23 cellular contexts compared by ENCODE assay signal in the genomic region with DNA sequence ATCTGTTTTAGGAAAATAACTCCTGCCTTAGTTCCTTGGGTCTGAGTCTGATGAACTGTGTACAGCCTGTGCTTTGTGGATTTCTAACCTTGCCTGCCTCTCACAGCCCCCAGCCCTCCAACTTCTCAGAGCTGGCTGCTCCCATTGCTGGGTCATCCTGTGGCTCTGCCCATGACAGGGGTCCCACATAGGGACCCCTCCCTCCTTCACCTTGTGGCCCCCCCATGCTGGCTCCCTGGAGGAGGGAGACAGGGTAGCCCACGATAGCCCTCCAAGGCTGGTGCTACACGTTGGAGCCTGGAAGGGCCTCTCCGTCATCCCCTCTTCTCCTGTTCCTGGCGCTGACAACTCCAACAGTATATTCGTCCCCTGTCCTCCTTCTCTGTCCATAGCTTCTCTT. TPM values are rescaled to one million over a fixed set of nuclear protein-coding genes. Genes with fewer than 3 reads are reported as not detected.
DNase-seq lines count a peak whose midpoint lies in the region; ATAC-seq and TF ChIP-seq lines count a peak whose summit lies in the region.
"Had no signal": no experiment of that assay in that cellular context is flagged by ENCODE, and none has a peak within 500 bp of the region (broad histone marks: within the 10 kb centered on the region; RNA-seq: fewer than 3 reads in every experiment).

No MANE protein-coding gene starts in this region.

- peak overlapping the region; percentile 49 for H2AK5ac ChIP-seq in trophoblast cell (ENCODE audit: low read length)

- peaks cover 55% of the 10 kb centered on the region for H3K27me3 Mint-ChIP-seq in CD4-positive, alpha-beta T cell

- H3K36me3 Mint-ChIP-seq in CD4-positive, alpha-beta T cell (ENCODE audit: low read depth): no peaks in the 10 kb centered on the region

- DNase-seq in CD4-positive, alpha-beta T cell: no peak
- DNase-seq in trophoblast cell (no peak), tibial artery (peak; percentile 15 to 46), NCI-H82 (lab: John Stamatoyannopoulos, UW) (no peak)
- no peak for DNase-seq in stimulated activated CD4-positive, alpha-beta T cell treated with anti-CD3 and anti-CD28 coated beads, Interleukin-4, amount 100 ng/mL, for 24 hours
- DNase-seq: 8988T; Calu3; CD8-positive, alpha-beta memory T cell; DMS153; KG1; NCI-H1092; NCI-H1436 treated with DMSO at 0.1 percent for 48 hours; NCI-H1930; NCI-H2227 treated with DMSO at 0.1 percent for 48 hours; NCI-H510A treated with DMSO at 0.1 percent for 48 hours; NCI-H748 treated with DMSO at 0.1 percent for 48 hours; NK-92 treated with Interleukin-12 subunit alpha and Interleukin-12 subunit beta, amount 100 ng/mL, for 24 hours; SIG-M5 had no signal

- peaks cover 5% of the 10 kb centered on the region for H3K79me2 ChIP-seq in trophoblast cell (ENCODE audit: control insufficient read depth, insufficient read depth, low read length, poor library complexity)

- peak overlapping the region; percentile 54 for H3K4me3 Mint-ChIP-seq in CD4-positive, alpha-beta T cell

- no peak overlapping the region for H3K4me3 ChIP-seq in muscle layer of colon (ENCODE audit: low read depth in 1 of 2, low read length in 2 of 2)
- no peak overlapping the region for H3K4me3 ChIP-seq in trophoblast cell (ENCODE audit: low read depth, low read length)
- no peak overlapping the region for H3K4me3 ChIP-seq in tibial artery
- H3K4me3 ChIP-seq: BLaER1 treated with 17β-estradiol and CSF1 and Interleukin-3, amounts not matched to agents 10 nM and 100 nM had no signal

- no peaks in the 10 kb centered on the region for H3K9me3 ChIP-seq in CD4-positive, alpha-beta T cell (ENCODE audit: control insufficient read depth, low read length)
- H3K9me3 ChIP-seq in muscle layer of colon (ENCODE audit: low read length): no peaks in the 10 kb centered on the region
- H3K9me3 ChIP-seq in trophoblast cell (ENCODE audit: insufficient read depth, low read depth, low read length): no peaks in the 10 kb centered on the region
- H3K9me3 ChIP-seq in tibial artery: no peaks in the 10 kb centered on the region
- H3K9me3 ChIP-seq: BLaER1 treated with 17β-estradiol and CSF1 and Interleukin-3, amounts not matched to agents 10 nM and 100 nM had no signal

- CTCF ChIA-PET in CD4-positive, alpha-beta T cell (lab: Charles Lee): no interaction called here

- peak overlapping the region; percentile 53 for H2BK12ac ChIP-seq in trophoblast cell (ENCODE audit: low read length)

- no peak overlapping the region for H4K12ac ChIP-seq in trophoblast cell (ENCODE audit: low read depth, low read length)

- WGBS in trophoblast cell (ENCODE audit: extremely low coverage, insufficient coverage, insufficient read length): no CpG with 5 or more reads among the region's 5 CpGs

- H3K27me3 ChIP-seq in CD4-positive, alpha-beta T cell (ENCODE audit: control insufficient read depth, insufficient read depth, low read length): peaks cover 37% of the 10 kb centered on the region
- H3K27me3 ChIP-seq in muscle layer of colon (ENCODE audit: control insufficient read depth in 1 of 2, insufficient read depth in 2 of 2, low read length in 2 of 2): peaks cover 6 to 12% of the 10 kb centered on the region in 2 donors
- no peaks in the 10 kb centered on the region for H3K27me3 ChIP-seq in trophoblast cell (ENCODE audit: insufficient read depth, low read length)
- H3K27me3 ChIP-seq in tibial artery: peaks cover 0 to 53% of the 10 kb centered on the region in 2 donors

- no peak overlapping the region for H2BK120ac ChIP-seq in trophoblast cell (ENCODE audit: insufficient read depth, low read length, poor library complexity)

- no peak overlapping the region for H3K4me2 ChIP-seq in trophoblast cell (ENCODE audit: low read length)

- no peak overlapping the region for H3K9ac ChIP-seq in muscle layer of colon (ENCODE audit: low read length)
- H3K9ac ChIP-seq in trophoblast cell (ENCODE audit: low read length): no peak overlapping the region
- H3K9ac ChIP-seq: BLaER1 treated with 17β-estradiol and CSF1 and Interleukin-3, amounts not matched to agents 10 nM and 100 nM had no signal

- ATAC-seq in CD4-positive, alpha-beta T cell (ENCODE audit: poor library complexity): no peak
- no peak for ATAC-seq in GM19023 (IDR thresholded peaks at IDR 0.05; ENCODE audit: unreplicated experiment)
- ATAC-seq: HCT116, Panc1 had no signal

- POLR2A ChIA-PET in CD4-positive, alpha-beta T cell (lab: Charles Lee): no interaction called here

- H3K4me1 Mint-ChIP-seq in CD4-positive, alpha-beta T cell (ENCODE audit: low read depth): peaks cover 16% of the 10 kb centered on the region

- H2AFZ ChIP-seq in trophoblast cell (ENCODE audit: insufficient read depth, low read length, poor library complexity): no peak overlapping the region

- H2BK5ac ChIP-seq in trophoblast cell (ENCODE audit: low read depth, low read length, poor library complexity): no peak overlapping the region

- H3K9me3 Mint-ChIP-seq in CD4-positive, alpha-beta T cell: no peaks in the 10 kb centered on the region
- H3K9me3 Mint-ChIP-seq: CD8-positive, alpha-beta memory T cell had no signal

- no peak overlapping the region for H3K14ac ChIP-seq in trophoblast cell (ENCODE audit: low read length)

- no peak overlapping the region for H4K8ac ChIP-seq in trophoblast cell (ENCODE audit: low read depth, low read length)

- peaks cover 14% of the 10 kb centered on the region for H3K79me1 ChIP-seq in trophoblast cell (ENCODE audit: low read length)

- H3K4me1 ChIP-seq in muscle layer of colon (ENCODE audit: insufficient read depth, low read length) (peaks cover 16% of the 10 kb centered on the region), trophoblast cell (ENCODE audit: control insufficient read depth in 1 of 2, insufficient read depth in 2 of 2, low read length in 2 of 2) (peaks cover 14 to 17% of the 10 kb centered on the region in 2 experiments), tibial artery (peaks cover 0 to 22% (median 10%) of the 10 kb centered on the region in 4 donors)

- no peaks in the 10 kb centered on the region for H3K36me3 ChIP-seq in muscle layer of colon (ENCODE audit: insufficient read depth, low read length)
- H3K36me3 ChIP-seq in trophoblast cell (ENCODE audit: control insufficient read depth in 1 of 2, insufficient read depth in 2 of 2, low read length in 2 of 2): no peaks in the 10 kb centered on the region
- H3K36me3 ChIP-seq in tibial artery: no peaks in the 10 kb centered on the region
- H3K36me3 ChIP-seq: BLaER1 treated with 17β-estradiol and CSF1 and Interleukin-3, amounts not matched to agents 10 nM and 100 nM had no signal

- H4K91ac ChIP-seq in trophoblast cell (ENCODE audit: low read depth, low read length): no peak overlapping the region

- no peak overlapping the region for H3K18ac ChIP-seq in trophoblast cell (ENCODE audit: low read length)

- TF ChIP-seq CTCF in CD4-positive, alpha-beta T cell (IDR thresholded peaks at IDR 0.05): no peak
- TF ChIP-seq CTCF in tibial artery (IDR thresholded peaks at IDR 0.05): no peak

- H3K23ac ChIP-seq in trophoblast cell (ENCODE audit: low read length): no peak overlapping the region

- intact Hi-C loops in CD4-positive, alpha-beta T cell (cut with DNase I, micrococcal nuclease): no loop called here
- intact Hi-C loops in tibial artery (cut with DNase I; ENCODE audit: low total_unique reads): no loop called here

- no peak overlapping the region for H3K27ac Mint-ChIP-seq in CD4-positive, alpha-beta T cell
- H3K27ac Mint-ChIP-seq: CD8-positive, alpha-beta memory T cell had no signal

- H3K27ac ChIP-seq in CD4-positive, alpha-beta T cell (ENCODE audit: low read depth, low read length): no peak overlapping the region
- peak overlapping the region; percentile 7 for H3K27ac ChIP-seq in muscle layer of colon (ENCODE audit: low read depth, low read length)
- H3K27ac ChIP-seq in trophoblast cell (ENCODE audit: low read depth, low read length): no peak overlapping the region
- H3K27ac ChIP-seq in tibial artery: no peak overlapping the region
- H3K27ac ChIP-seq: BLaER1 treated with 17β-estradiol and CSF1 and Interleukin-3, amounts not matched to agents 10 nM and 100 nM had no signal

- no peak overlapping the region for H3K4ac ChIP-seq in trophoblast cell (ENCODE audit: low read depth, low read length)

RNA-seq across cellular contexts. Expression of gene DENND2A, which starts 2.8 kb away (rescaled TPM):
- not detected for total RNA-seq in CD4-positive, alpha-beta T cell
- polyA plus RNA-seq in trophoblast cell (2013): 16.2 and 17.5 TPM in 2 replicates
- total RNA-seq: Calu3; CD8-positive, alpha-beta memory T cell had no signal
- polyA plus RNA-seq: CD8-positive, alpha-beta memory T cell had no signal

RNA-seq across cellular contexts. Expression of gene ADCK2, which starts 29.3 kb away (rescaled TPM):
- total RNA-seq in CD4-positive, alpha-beta T cell: 10 to 100 TPM; 14.8 to 15.7 TPM
- 23.9 and 24.8 TPM in 2 replicates for polyA plus RNA-seq in trophoblast cell (2013)

RNA-seq across cellular contexts. Expression of gene NDUFB2, which starts 53.1 kb away (rescaled TPM):
- 10 to 100 TPM; 73.7 to 84.4 TPM for total RNA-seq in CD4-positive, alpha-beta T cell
- polyA plus RNA-seq in trophoblast cell (2013): 401 and 443 TPM in 2 replicates

Comparison
In these comparisons a context has a peak if more than half of its experiments do, and no peak if none do; other contexts are left out.
1. DNase-seq: peak in tibial artery (2 of 2); none in CD4-positive, alpha-beta T cell (0 of 10), trophoblast cell (0 of 2), stimulated activated CD4-positive, alpha-beta T cell treated with anti-CD3 and anti-CD28 coated beads, Interleukin-4, amount 100 ng/mL, for 24 hours (single experiment) and NCI-H82 (single experiment).